ENCODE assay signal across 27 cellular contexts in the genomic region with DNA sequence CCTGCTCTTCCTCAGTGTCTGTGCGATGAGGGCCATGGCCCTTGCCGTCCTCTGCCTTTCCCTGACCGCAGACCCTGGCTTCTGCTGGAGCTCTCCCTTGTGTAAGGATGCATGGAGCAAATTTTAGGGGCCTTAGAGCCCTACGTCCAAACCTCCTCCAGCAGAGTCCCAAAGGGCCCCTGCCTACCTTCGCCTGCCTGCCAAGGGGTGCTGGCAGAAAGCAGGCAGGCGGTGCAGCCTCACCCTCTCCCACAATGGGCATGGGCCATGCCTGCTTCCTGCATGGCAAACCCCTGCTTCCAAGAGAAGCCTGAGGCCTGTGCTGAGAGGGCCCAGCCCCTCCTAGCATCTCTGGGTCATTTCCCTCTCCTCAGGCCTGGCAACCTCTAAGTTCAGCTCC.
"Had no signal": no experiment of that assay in that cellular context is flagged by ENCODE, and none has a peak within 500 bp of the region (broad histone marks: within the 10 kb centered on the region; RNA-seq: fewer than 3 reads in every experiment).

No MANE protein-coding gene starts in this region.

- ATAC-seq: activated CD8-positive, alpha-beta memory T cell treated with anti-CD3 and anti-CD28 coated beads, Interleukin-2, amount 10 ng/mL, durations not matched to agents 7 days and 5 days; activated naive CD4-positive, alpha-beta T cell treated with anti-CD3 and anti-CD28 coated beads, Interleukin-2, amount 50 U/mL, for 72 hours; activated naive CD8-positive, alpha-beta T cell treated with anti-CD3 and anti-CD28 coated beads, Interleukin-2, amount 50 U/mL, for 24 hours; Panc1 had no signal

- H3K27ac Mint-ChIP-seq: activated B cell treated with CpG ODN at 0.5 μM for 24 hours; activated CD4-positive, alpha-beta T cell treated with anti-CD3 and anti-CD28 coated beads, Interleukin-2, amount 10 ng/mL, durations not matched to agents 24 days and 14 days; activated CD8-positive, alpha-beta memory T cell treated with anti-CD3 and anti-CD28 coated beads, Interleukin-2, amount 10 ng/mL, durations not matched to agents 7 days and 5 days; activated naive CD4-positive, alpha-beta T cell treated with anti-CD3 and anti-CD28 coated beads, Interleukin-2, amount 50 U/mL, for 72 hours; activated naive CD8-positive, alpha-beta T cell treated with anti-CD3 and anti-CD28 coated beads, Interleukin-2, amount 50 U/mL, for 24 hours; activated T-cell treated with anti-CD3 and anti-CD28 coated beads, Interleukin-2, amount 50 U/mL, for 24 hours; activated T-helper 1 cell treated with anti-CD3 and anti-CD28 coated beads, Interleukin-12 subunit alpha, Interleukin-12 subunit beta, Interleukin-2, Interleukin-4 antibody, amounts not matched to agents 30 ng/mL and 10 ng/mL and 1 ng/mL, durations not matched to agents 14 hours and 24 hours and 36 hours; T-helper 1 cell treated with Interleukin-12 subunit alpha and Interleukin-12 subunit beta and Interleukin-4 antibody, amounts not matched to agents 30 μg/mL and 1 μg/mL, for 36 hours had no signal

- H3K9me3 Mint-ChIP-seq: activated B cell treated with CpG ODN at 0.5 μM for 24 hours; activated CD4-positive, alpha-beta T cell treated with anti-CD3 and anti-CD28 coated beads, Interleukin-2, amount 10 ng/mL, durations not matched to agents 24 days and 14 days; activated naive CD4-positive, alpha-beta T cell treated with anti-CD3 and anti-CD28 coated beads, Interleukin-2, amount 50 U/mL, for 72 hours; activated naive CD8-positive, alpha-beta T cell treated with anti-CD3 and anti-CD28 coated beads, Interleukin-2, amount 50 U/mL, for 24 hours; activated T-cell treated with anti-CD3 and anti-CD28 coated beads, Interleukin-2, amount 50 U/mL, for 24 hours; activated T-helper 1 cell treated with anti-CD3 and anti-CD28 coated beads, Interleukin-12 subunit alpha, Interleukin-12 subunit beta, Interleukin-2, Interleukin-4 antibody, amounts not matched to agents 30 ng/mL and 10 ng/mL and 1 ng/mL, durations not matched to agents 14 hours and 24 hours and 36 hours; T-helper 1 cell treated with Interleukin-12 subunit alpha and Interleukin-12 subunit beta and Interleukin-4 antibody, amounts not matched to agents 30 μg/mL and 1 μg/mL, for 36 hours had no signal

- DNase-seq: activated B cell treated with CpG ODN at 0.5 μM for 24 hours; activated CD4-positive, alpha-beta T cell treated with anti-CD3 and anti-CD28 coated beads for 1 hour; activated CD4-positive, alpha-beta T cell treated with anti-CD3 and anti-CD28 coated beads, Interleukin-2, amount 10 ng/mL, durations not matched to agents 24 days and 14 days; activated CD4-positive, alpha-beta T cell treated with anti-CD3 and anti-CD28 coated beads, Interleukin-2, amount 50 U/mL, for 48 hours; activated CD8-positive, alpha-beta memory T cell treated with anti-CD3 and anti-CD28 coated beads, Interleukin-2, amount 10 ng/mL, durations not matched to agents 7 days and 5 days; activated effector memory CD4-positive, alpha-beta T cell treated with Interleukin-2 at 50 U/mL for 16 hours; activated naive CD4-positive, alpha-beta T cell treated with Interleukin-2 at 50 U/mL for 16 hours; activated naive CD8-positive, alpha-beta T cell treated with anti-CD3 and anti-CD28 coated beads, Interleukin-2, amount 50 U/mL, for 24 hours; activated T-cell treated with anti-CD3 and anti-CD28 coated beads, Interleukin-2, amount 50 U/mL, for 24 hours; amniotic stem cell; NCI-H1092; NCI-H1694; NCI-H2029; NCI-H2107; NCI-H2171 treated with DMSO at 0.1 percent for 48 hours; NCI-H226; NCI-H526; NCI-H82; RPMI8226; SHP77 had no signal

- FAIRE-seq: astrocyte had no signal

- H3K27ac ChIP-seq: KMS-11 had no signal

- H3K36me3 Mint-ChIP-seq: activated CD8-positive, alpha-beta memory T cell treated with anti-CD3 and anti-CD28 coated beads, Interleukin-2, amount 10 ng/mL, durations not matched to agents 7 days and 5 days; activated naive CD4-positive, alpha-beta T cell treated with anti-CD3 and anti-CD28 coated beads, Interleukin-2, amount 50 U/mL, for 72 hours; brain had no signal

- H3K4me1 Mint-ChIP-seq: activated naive CD8-positive, alpha-beta T cell treated with anti-CD3 and anti-CD28 coated beads, Interleukin-2, amount 50 U/mL, for 24 hours had no signal

- H3K4me2 ChIP-seq: KMS-11 had no signal

- H3K9ac ChIP-seq: KMS-11 had no signal

- H3K4me3 Mint-ChIP-seq: activated B cell treated with CpG ODN at 0.5 μM for 24 hours; activated CD4-positive, alpha-beta T cell treated with anti-CD3 and anti-CD28 coated beads, Interleukin-2, amount 10 ng/mL, durations not matched to agents 24 days and 14 days; activated CD8-positive, alpha-beta memory T cell treated with anti-CD3 and anti-CD28 coated beads, Interleukin-2, amount 10 ng/mL, durations not matched to agents 7 days and 5 days; activated naive CD8-positive, alpha-beta T cell treated with anti-CD3 and anti-CD28 coated beads, Interleukin-2, amount 50 U/mL, for 24 hours; activated T-cell treated with anti-CD3 and anti-CD28 coated beads, Interleukin-2, amount 50 U/mL, for 24 hours; activated T-helper 1 cell treated with anti-CD3 and anti-CD28 coated beads, Interleukin-12 subunit alpha, Interleukin-12 subunit beta, Interleukin-2, Interleukin-4 antibody, amounts not matched to agents 30 ng/mL and 10 ng/mL and 1 ng/mL, durations not matched to agents 14 hours and 24 hours and 36 hours; T-helper 1 cell treated with Interleukin-12 subunit alpha and Interleukin-12 subunit beta and Interleukin-4 antibody, amounts not matched to agents 30 μg/mL and 1 μg/mL, for 36 hours had no signal
